Comparison of ENCODE assay signal across 11 cellular contexts in the genomic region with DNA sequence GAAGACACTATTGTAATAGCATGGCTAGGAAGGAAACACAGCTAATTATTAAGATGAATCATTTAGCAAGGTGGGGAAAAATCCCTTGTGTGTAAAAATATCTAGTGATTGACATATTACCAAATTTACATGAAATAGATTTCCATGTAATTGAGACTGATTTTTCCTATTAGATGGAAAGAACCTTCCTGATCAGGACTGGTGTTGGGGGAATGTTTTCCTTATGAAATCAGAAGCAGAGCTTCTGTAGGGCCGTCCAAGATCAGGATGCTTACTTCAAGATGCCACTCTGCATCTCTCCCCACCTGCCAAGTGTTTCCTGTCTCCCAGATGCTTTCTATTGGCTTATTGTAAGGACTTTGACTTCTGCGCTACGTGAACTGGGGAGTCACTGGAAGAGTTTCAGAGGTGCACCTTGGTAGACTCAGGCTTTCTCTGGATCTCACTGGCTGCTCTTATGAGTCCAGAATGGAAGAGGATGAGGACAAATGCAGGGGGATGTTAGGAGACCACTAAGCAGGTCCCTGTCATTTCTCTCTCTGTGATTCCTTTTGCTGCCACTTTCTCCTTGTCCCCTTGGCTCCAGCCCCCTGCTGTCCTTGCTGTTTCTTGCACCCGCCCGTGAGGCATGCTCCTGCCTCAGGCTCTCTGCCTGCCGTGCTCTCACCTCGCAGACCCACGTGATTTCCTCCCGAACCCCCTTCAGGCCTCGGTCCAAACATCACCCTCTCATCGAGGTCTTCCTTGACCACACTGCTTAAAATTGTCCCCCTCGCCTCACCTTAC. TPM values are rescaled to one million over a fixed set of nuclear protein-coding genes. Genes with fewer than 3 reads are reported as not detected.
DNase-seq lines count a peak whose midpoint lies in the region; ATAC-seq, FAIRE-seq and TF ChIP-seq lines count a peak whose summit lies in the region.
"Had no signal": no experiment of that assay in that cellular context is flagged by ENCODE, and none has a peak within 500 bp of the region (broad histone marks: within the 10 kb centered on the region; RNA-seq: fewer than 3 reads in every experiment).

No MANE protein-coding gene starts in this region.

- POLR2A ChIA-PET in SK-N-SH (lab: Yijun Ruan, JAX) (no interaction called here), K562 (lab: Yijun Ruan, JAX) (interaction anchor here (0.6 to 0.9 kb wide), 2 partner anchors 19 to 30 kb away, joined by 3 read pairs; a partner anchor contains a TSS)

- no peak for TF ChIP-seq CTCF in SK-N-SH (IDR thresholded peaks at IDR 0.05)
- TF ChIP-seq CTCF in K562 (IDR thresholded peaks at IDR 0.05 in 2 of 3, conservative IDR thresholded peaks at IDR 0.05 in 1 of 3; ENCODE audit: insufficient read depth in 2 of 3, low read depth in 1 of 3, low read length in 3 of 3) = peak in 2 of 3 experiments; percentile 14 to 16; a peak in 1 of 6 replicates
- TF ChIP-seq CTCF in testis (IDR thresholded peaks at IDR 0.05) = no peak

- no peak for TF ChIP-seq EP300 in SK-N-SH (IDR thresholded peaks at IDR 0.05; ENCODE audit: borderline replicate concordance in 1 of 2, low read depth in 1 of 2, low read length in 1 of 2)
- TF ChIP-seq EP300 in K562 (IDR thresholded peaks at IDR 0.05; ENCODE audit: low read length) = no peak

- H2AFZ ChIP-seq in SK-N-SH (ENCODE audit: low read depth) = no peak overlapping the region
- H2AFZ ChIP-seq in K562 (ENCODE audit: low read depth, low read length) = 0 out of 2 replicates have a peak overlapping the region, but pooled peaks have one; percentile 5

- BruUV-seq in K562 (replicated peaks; lab: Mats Ljungman, UMichigan) = no TSS peak

- no peaks in the 10 kb centered on the region for H3K27me3 ChIP-seq in SK-N-SH (ENCODE audit: insufficient read depth)
- H3K27me3 ChIP-seq in K562 (ENCODE audit: control insufficient read depth in 2 of 2, insufficient read depth in 2 of 2, low read length in 2 of 2) = peaks cover 0 to 12% of the 10 kb centered on the region in 2 experiments; a peak in 2 of 5 replicates
- H3K27me3 ChIP-seq in testis = no peaks in the 10 kb centered on the region

- TF ChIP-seq POLR2A in K562 (conservative IDR thresholded peaks at IDR 0.05) (no peak), testis (IDR thresholded peaks at IDR 0.05) (no peak), GM12891 (IDR thresholded peaks at IDR 0.05; ENCODE audit: low read depth, low read length) (no peak)

- 77% methylated on average over 12 of the region's 12 CpGs for WGBS in SK-N-SH (ENCODE audit: low lambda C conversion rate)
- 40% methylated on average over 12 of the region's 12 CpGs for WGBS in K562 (ENCODE audit: insufficient coverage, low coverage, missing lambda C conversion rate)
- 78 to 84% methylated on average over 9 to 12 of the region's 12 CpGs for WGBS in mesodermal cell (ENCODE audit: insufficient coverage in 2 of 2), 2 experiments
- 88 to 90% methylated on average over 12 of the region's 12 CpGs for WGBS in testis, 2 donors

- ATAC-seq in SK-N-SH treated with all-trans-retinoic acid at 6 μM for 48 hours = no peak
- peak; percentile 18 for ATAC-seq in K562

- TF ChIP-seq RAD21 in SK-N-SH (IDR thresholded peaks at IDR 0.05; ENCODE audit: low read length) = no peak
- TF ChIP-seq RAD21 in K562 (CRISPR knock-in tag; conservative IDR thresholded peaks at IDR 0.05 in 1 of 2, IDR thresholded peaks at IDR 0.05 in 1 of 2) = no peak

- CTCF ChIA-PET in SK-N-SH (lab: Yijun Ruan, JAX) = interaction anchor here (1.0 to 8.0 kb wide), 7 partner anchors 18 to 550 kb away, joined by 3 to 78 read pairs (median 4); no protein-coding TSS in a partner anchor
- CTCF ChIA-PET in K562 (lab: Yijun Ruan, JAX; ENCODE audit: low intra/inter-chr PET ratio) = interaction anchor here (2.7 kb wide), 1 partner anchor 181 kb away, joined by 26 read pairs; no protein-coding TSS in a partner anchor

- peak overlapping the region; percentile 79 to 94; a peak in 3 of 4 replicates for H3K27ac ChIP-seq in SK-N-SH (ENCODE audit: low read depth in 2 of 2, low read length in 1 of 2)
- H3K27ac ChIP-seq in K562 (ENCODE audit: extremely low read depth, low read depth, low read length) = no peak overlapping the region
- peak overlapping the region; percentile 93 for H3K27ac ChIP-seq in mesodermal cell (ENCODE audit: low read depth, low read length, severe bottlenecking)
- peak overlapping the region; percentile 69 to 82 for H3K27ac ChIP-seq in testis

- H3K9me1 ChIP-seq in K562 (ENCODE audit: control insufficient read depth, insufficient read depth, low read length) = no peaks in the 10 kb centered on the region

- in situ Hi-C loops in K562 (cut with MboI) = loop anchor here (25.0 kb wide), 1 partner anchor 906 kb away; no protein-coding TSS in a partner anchor

- DNase-seq in SK-N-SH (no peak), K562 (ENCODE audit: extremely low read depth in 1 of 4, low spot score in 3 of 4) (peak in 2 of 4 experiments; percentile 18 to 32), testis (no peak), NCI-H446 (lab: John Stamatoyannopoulos, UW) (no peak), retina (no peak), GM12891 (ENCODE audit: insufficient read length, low spot score) (no peak)
- DNase-seq: activated naive CD4-positive, alpha-beta T cell treated with anti-CD3 and anti-CD28 coated beads for 36 hours; mucosa of descending colon; NCI-H1694 treated with DMSO at 0.1 percent for 48 hours had no signal

- no peaks in the 10 kb centered on the region for H3K9me3 ChIP-seq in SK-N-SH
- H3K9me3 ChIP-seq in K562 (replicated peaks; ENCODE audit: control insufficient read depth, insufficient read depth, low read depth, low read length) = no peaks in the 10 kb centered on the region
- no peaks in the 10 kb centered on the region for H3K9me3 ChIP-seq in mesodermal cell (ENCODE audit: control insufficient read depth, low read length)
- H3K9me3 ChIP-seq in testis = no peaks in the 10 kb centered on the region
- H3K9me3 ChIP-seq: mucosa of descending colon had no signal

- peaks cover 12% of the 10 kb centered on the region; the same call in 1 of the 2 replicates for H3K79me2 ChIP-seq in SK-N-SH (ENCODE audit: insufficient read depth)
- H3K79me2 ChIP-seq in K562 (ENCODE audit: control insufficient read depth, insufficient read depth, low read length) = no peaks in the 10 kb centered on the region

- H3K9me2 ChIP-seq in SK-N-SH = no peaks in the 10 kb centered on the region

- H3K4me3 ChIP-seq in SK-N-SH (ENCODE audit: low read depth in 2 of 2, low read length in 1 of 2) (no peak overlapping the region), K562 (no peak overlapping the region), mesodermal cell (ENCODE audit: extremely low read depth, insufficient read depth, low read length, poor library complexity, severe bottlenecking) (no peak overlapping the region), testis (no peak overlapping the region)
- H3K4me3 ChIP-seq: mucosa of descending colon had no signal

- H4K20me1 ChIP-seq in SK-N-SH (ENCODE audit: insufficient read depth) = no peaks in the 10 kb centered on the region
- H4K20me1 ChIP-seq in K562 (replicated peaks; ENCODE audit: control insufficient read depth, insufficient read depth, low read length) = no peaks in the 10 kb centered on the region

- intact Hi-C loops in K562 (cut with micrococcal nuclease) = loop anchor here (2.0 to 10.0 kb wide), 5 partner anchors 343 to 913 kb away; a partner anchor contains a TSS
- intact Hi-C loops in testis (cut with DNase I; ENCODE audit: low total_unique reads) = loop anchor here (10.0 kb wide), 1 partner anchor 183 kb away; no protein-coding TSS in a partner anchor

- H3F3A ChIP-seq in SK-N-SH (replicated peaks; ENCODE audit: insufficient read depth) = peaks cover 52% of the 10 kb centered on the region

- H3K9ac ChIP-seq in SK-N-SH = peak overlapping the region; percentile 51; the same call in 1 of the 2 replicates
- no peak overlapping the region; a peak in 1 of 4 replicates for H3K9ac ChIP-seq in K562 (ENCODE audit: insufficient read depth in 1 of 2, low read depth in 2 of 2, low read length in 2 of 2)

- H3K4me2 ChIP-seq in SK-N-SH (0 out of 2 replicates have a peak overlapping the region, but pooled peaks have one; percentile 25), K562 (ENCODE audit: insufficient read depth, low read length) (no peak overlapping the region)

- H3K36me3 ChIP-seq in SK-N-SH (replicated peaks in 1 of 2; ENCODE audit: control insufficient read depth in 1 of 2, insufficient read depth in 2 of 2, low read length in 1 of 2) (no peaks in the 10 kb centered on the region), K562 (ENCODE audit: control insufficient read depth, insufficient read depth, low read length) (no peaks in the 10 kb centered on the region), mesodermal cell (ENCODE audit: control insufficient read depth, insufficient read depth, low read length) (no peaks in the 10 kb centered on the region), testis (ENCODE audit: low read depth, missing control alignments) (no peaks in the 10 kb centered on the region)

- FAIRE-seq in K562 (lab: Jason Lieb, UNC) (no peak), GM12891 (lab: Jason Lieb, UNC) (no peak)

- H3K4me1 ChIP-seq in SK-N-SH (ENCODE audit: control insufficient read depth in 1 of 2, insufficient read depth in 2 of 2, low read depth in 1 of 2, low read length in 1 of 2) = peaks cover 39 to 41% of the 10 kb centered on the region in 2 experiments
- peaks cover 3 to 12% of the 10 kb centered on the region in 2 experiments; a peak in 3 of 5 replicates for H3K4me1 ChIP-seq in K562 (replicated peaks in 1 of 2; ENCODE audit: control insufficient read depth in 2 of 2, insufficient read depth in 2 of 2, low read length in 2 of 2)
- H3K4me1 ChIP-seq in mesodermal cell (ENCODE audit: control insufficient read depth, insufficient read depth, low read length, poor library complexity, severe bottlenecking) = peaks cover 42% of the 10 kb centered on the region
- H3K4me1 ChIP-seq in testis = peaks cover 49% of the 10 kb centered on the region

RNA-seq across cellular contexts. Expression of a gene that starts 30.1 kb away (rescaled TPM):
- polyA plus RNA-seq in SK-N-SH (2012; rRNA removed) = 23.6 and 32.5 TPM in 2 replicates
- polyA plus RNA-seq in SK-N-SH (2012; cell fraction: cytosol; rRNA removed) = 19.0 and 24.4 TPM in 2 replicates
- polyA plus RNA-seq in SK-N-SH (2012; cell fraction: nucleus; rRNA removed) = 20.3 and 28.3 TPM in 2 replicates
- total RNA-seq in K562 (2011; cell fraction: chromatin; rRNA removed; ENCODE audit: low replicate concordance) = 15.1 and 17.2 TPM in 2 replicates
- total RNA-seq in K562 (2011; cell fraction: nucleolus; rRNA removed) = 20.2 and 22.9 TPM in 2 replicates
- total RNA-seq in K562 (2011; cell fraction: nucleoplasm; rRNA removed) = 28.9 and 36.2 TPM in 2 replicates
- 5.8 and 7.5 TPM in 2 replicates for total RNA-seq in K562 (2014; rRNA removed)
- total RNA-seq in K562 (2014; rRNA removed; fragmentation: Illumina TruSeq; extraction: Trizol) = 7.0 and 8.4 TPM in 2 replicates
- 6.6 and 9.2 TPM in 2 replicates for total RNA-seq in K562 (2015; rRNA removed; fragmentation: Illumina TruSeq; extraction: Trizol)
- total RNA-seq in K562 (2021) = 7.5 and 8.5 TPM in 2 replicates
- polyA plus RNA-seq in K562 (2011; rRNA removed) = 18.0 and 18.5 TPM in 2 replicates
- 16.8 and 20.5 TPM in 2 replicates for polyA plus RNA-seq in K562 (2011; cell fraction: cytosol; rRNA removed)
- 10.3 and 13.8 TPM in 2 replicates for polyA plus RNA-seq in K562 (2011; cell fraction: nucleus; rRNA removed)
- polyA plus RNA-seq in K562 (2012) = 10.7 and 12.9 TPM in 2 replicates
- 9.1 and 10.7 TPM in 2 replicates for polyA plus RNA-seq in K562 (2014; fragmentation: Illumina TruSeq; extraction: Trizol)
- 10 to 100 TPM; 24.3 to 26.2 TPM for polyA plus RNA-seq in K562 (2014; fragmentation: Nextera tagmentation; extraction: Ambion mirVana)
- 10.6 and 11.2 TPM in 2 replicates for polyA plus RNA-seq in K562 (2014; rRNA removed)
- 12.0 and 15.3 TPM in 2 replicates for polyA minus RNA-seq in K562 (2011; rRNA and poly(A)+ RNA removed)
- 3.9 and 5.2 TPM in 2 replicates for polyA minus RNA-seq in K562 (2011; cell fraction: cytosol; rRNA and poly(A)+ RNA removed)
- 5.9 and 14.4 TPM in 2 replicates for polyA minus RNA-seq in K562 (2011; cell fraction: nucleus; rRNA and poly(A)+ RNA removed)
- polyA plus RNA-seq in mesodermal cell (2013, experiment 1 of 2) = 25.0 TPM
- 20.0 TPM for polyA plus RNA-seq in mesodermal cell (2013, experiment 2 of 2)
- 10 to 100 TPM; 31.3 to 44.7 TPM for total RNA-seq in testis
- 54.7 TPM for polyA plus RNA-seq in testis (ENCODE audit: insufficient read depth, low read depth, low replicate concordance)
- 4.8 TPM for polyA plus RNA-seq in GM12891 (2012; ENCODE audit: low read depth, missing spikeins)

RNA-seq across cellular contexts. Expression of a gene that starts 30.2 kb away (rescaled TPM):
- polyA plus RNA-seq in SK-N-SH (2012; rRNA removed) = 15.1 and 23.0 TPM in 2 replicates
- polyA plus RNA-seq in SK-N-SH (2012; cell fraction: cytosol; rRNA removed) = 16.9 and 17.0 TPM in 2 replicates
- polyA plus RNA-seq in SK-N-SH (2012; cell fraction: nucleus; rRNA removed) = 25.0 and 29.8 TPM in 2 replicates
- 68.2 and 88.4 TPM in 2 replicates for total RNA-seq in K562 (2011; cell fraction: chromatin; rRNA removed; ENCODE audit: low replicate concordance)
- total RNA-seq in K562 (2011; cell fraction: nucleolus; rRNA removed) = 62.5 and 76.5 TPM in 2 replicates
- total RNA-seq in K562 (2011; cell fraction: nucleoplasm; rRNA removed) = 64.9 and 74.0 TPM in 2 replicates
- 18.6 and 18.9 TPM in 2 replicates for total RNA-seq in K562 (2014; rRNA removed)
- total RNA-seq in K562 (2014; rRNA removed; fragmentation: Illumina TruSeq; extraction: Trizol) = 30.5 and 33.8 TPM in 2 replicates
- total RNA-seq in K562 (2015; rRNA removed; fragmentation: Illumina TruSeq; extraction: Trizol) = 19.0 and 23.0 TPM in 2 replicates
- 29.1 and 31.5 TPM in 2 replicates for total RNA-seq in K562 (2021)
- polyA plus RNA-seq in K562 (2011; rRNA removed) = 43.1 and 61.5 TPM in 2 replicates
- polyA plus RNA-seq in K562 (2011; cell fraction: cytosol; rRNA removed) = 25.6 and 31.1 TPM in 2 replicates
- 52.7 and 69.1 TPM in 2 replicates for polyA plus RNA-seq in K562 (2011; cell fraction: nucleus; rRNA removed)
- polyA plus RNA-seq in K562 (2012) = 33.6 and 43.7 TPM in 2 replicates
- polyA plus RNA-seq in K562 (2014; fragmentation: Illumina TruSeq; extraction: Trizol) = 22.8 and 25.1 TPM in 2 replicates
- 10 to 100 TPM; 39.0 to 54.7 TPM for polyA plus RNA-seq in K562 (2014; fragmentation: Nextera tagmentation; extraction: Ambion mirVana)
- 19.0 and 23.5 TPM in 2 replicates for polyA plus RNA-seq in K562 (2014; rRNA removed)
- polyA minus RNA-seq in K562 (2011; rRNA and poly(A)+ RNA removed) = 83.3 and 83.9 TPM in 2 replicates
- 17.1 and 26.1 TPM in 2 replicates for polyA minus RNA-seq in K562 (2011; cell fraction: cytosol; rRNA and poly(A)+ RNA removed)
- polyA minus RNA-seq in K562 (2011; cell fraction: nucleus; rRNA and poly(A)+ RNA removed) = 39.2 and 45.1 TPM in 2 replicates
- 26.2 TPM for polyA plus RNA-seq in mesodermal cell (2013, experiment 1 of 2)
- polyA plus RNA-seq in mesodermal cell (2013, experiment 2 of 2) = 26.2 TPM
- total RNA-seq in testis = 10 to 100 TPM; 35.7 to 44.3 TPM
- 42.2 TPM for polyA plus RNA-seq in testis (ENCODE audit: insufficient read depth, low read depth, low replicate concordance)
- polyA plus RNA-seq in GM12891 (2012; ENCODE audit: low read depth, missing spikeins) = 21.2 TPM

Comparison
In these comparisons a context has a peak if more than half of its experiments do, and no peak if none do; other contexts are left out.
1. CTCF ChIP-seq: peak in K562 (2 of 3); none in SK-N-SH (single experiment) and testis (0 of 3).